8 cellular contexts compared by ENCODE assay signal in genomic region chr11:71787014-71787823, GRCh38. TPM values are rescaled to one million over a fixed set of nuclear protein-coding genes. Genes with fewer than 3 reads are reported as not detected.
A peak's percentile ranks its signal among the peaks of the same experiment; 100 is the strongest.
DNase-seq lines count a peak whose midpoint lies in the region; ATAC-seq, FAIRE-seq and TF ChIP-seq lines count a peak whose summit lies in the region.

No MANE protein-coding gene starts in this region.

- H3K4me3 ChIP-seq in KMS-11 (IDR thresholded peaks at IDR 0.05; ENCODE audit: insufficient read depth, low read depth, low read length) (no peak overlapping the region), fibroblast of mammary gland (ENCODE audit: control insufficient read depth, low read depth, low read length) (peak overlapping the region; percentile 55)

- DNase-seq in DMS79 (lab: John Stamatoyannopoulos, UW) (peak; percentile 99), RCC 7860 (ENCODE audit: low spot score) (peak; percentile 95), fibroblast of mammary gland (ENCODE audit: low read depth) (peak; percentile 98)
- DNase-seq in activated T-helper 1 cell treated with anti-CD3 and anti-CD28 coated beads, Interleukin-12 subunit alpha, Interleukin-12 subunit beta, Interleukin-2, Interleukin-4 antibody, amounts not matched to agents 30 ng/mL and 10 ng/mL and 1 ng/mL, durations not matched to agents 14 hours and 24 hours and 36 hours (ENCODE audit: low spot score) = peak; percentile 97
- DNase-seq in naive thymus-derived CD8-positive, alpha-beta T cell = peak; percentile 94 to 99 (median 96)
- peak; percentile 99 for DNase-seq in stimulated activated naive B cell treated with anti-CD40 and anti-IgM and Interleukin-4, amounts not matched to agents 10 μg/mL and 1 μg/mL and 100 μg/mL, for 72 hours

- H3K4me1 Mint-ChIP-seq in activated T-helper 1 cell treated with anti-CD3 and anti-CD28 coated beads, Interleukin-12 subunit alpha, Interleukin-12 subunit beta, Interleukin-2, Interleukin-4 antibody, amounts not matched to agents 30 ng/mL and 10 ng/mL and 1 ng/mL, durations not matched to agents 14 hours and 24 hours and 36 hours (ENCODE audit: low read depth) = peaks cover 23% of the 10 kb centered on the region
- H3K4me1 Mint-ChIP-seq in naive thymus-derived CD8-positive, alpha-beta T cell = peaks cover 0 to 19% (median 13%) of the 10 kb centered on the region in 4 donors
- H3K4me1 Mint-ChIP-seq in stimulated activated naive B cell treated with anti-CD40 and anti-IgM and Interleukin-4, amounts not matched to agents 10 μg/mL and 1 μg/mL and 100 μg/mL, for 72 hours = peaks cover 22 to 36% of the 10 kb centered on the region in 2 donors

- peak overlapping the region; percentile 97 for H3K4me3 Mint-ChIP-seq in activated T-helper 1 cell treated with anti-CD3 and anti-CD28 coated beads, Interleukin-12 subunit alpha, Interleukin-12 subunit beta, Interleukin-2, Interleukin-4 antibody, amounts not matched to agents 30 ng/mL and 10 ng/mL and 1 ng/mL, durations not matched to agents 14 hours and 24 hours and 36 hours
- H3K4me3 Mint-ChIP-seq in naive thymus-derived CD8-positive, alpha-beta T cell = peak overlapping the region; percentile 93 to 99 (median 96)
- H3K4me3 Mint-ChIP-seq in stimulated activated naive B cell treated with anti-CD40 and anti-IgM and Interleukin-4, amounts not matched to agents 10 μg/mL and 1 μg/mL and 100 μg/mL, for 72 hours = peak overlapping the region; percentile 86 to 87

- peak overlapping the region; percentile 63 for H3K27ac ChIP-seq in KMS-11

- TF ChIP-seq CTCF in KMS-11 (conservative IDR thresholded peaks at IDR 0.05; ENCODE audit: low read depth, low read length) (no peak), fibroblast of mammary gland (conservative IDR thresholded peaks at IDR 0.05; ENCODE audit: control insufficient read depth, insufficient read depth, low read depth, low read length) (no peak)

- peak overlapping the region; percentile 57 for H3K4me2 ChIP-seq in KMS-11

- no peak for FAIRE-seq in RCC 7860 (lab: Jason Lieb, UNC)

- H3K9me3 Mint-ChIP-seq in activated T-helper 1 cell treated with anti-CD3 and anti-CD28 coated beads, Interleukin-12 subunit alpha, Interleukin-12 subunit beta, Interleukin-2, Interleukin-4 antibody, amounts not matched to agents 30 ng/mL and 10 ng/mL and 1 ng/mL, durations not matched to agents 14 hours and 24 hours and 36 hours = no peaks in the 10 kb centered on the region
- H3K9me3 Mint-ChIP-seq in naive thymus-derived CD8-positive, alpha-beta T cell = no peaks in the 10 kb centered on the region
- H3K9me3 Mint-ChIP-seq in stimulated activated naive B cell treated with anti-CD40 and anti-IgM and Interleukin-4, amounts not matched to agents 10 μg/mL and 1 μg/mL and 100 μg/mL, for 72 hours = no peaks in the 10 kb centered on the region

- POLR2A ChIA-PET in naive thymus-derived CD8-positive, alpha-beta T cell (lab: Charles Lee) = interaction anchor here (0.8 to 1.6 kb wide), 5 partner anchors 26 to 339 kb away, joined by 3 to 4 read pairs (median 3); partner anchors contain the start of genes DHCR7, RNF121 and XNDC1N

- H3K36me3 ChIP-seq in KMS-11 (ENCODE audit: insufficient read depth) = no peaks in the 10 kb centered on the region

- peak overlapping the region; percentile 26; the same call in 1 of the 2 replicates for H2AFZ ChIP-seq in KMS-11 (ENCODE audit: low read depth)

- peak overlapping the region; percentile 81 for H3K9ac ChIP-seq in KMS-11

- no peaks in the 10 kb centered on the region for H3K27me3 Mint-ChIP-seq in activated T-helper 1 cell treated with anti-CD3 and anti-CD28 coated beads, Interleukin-12 subunit alpha, Interleukin-12 subunit beta, Interleukin-2, Interleukin-4 antibody, amounts not matched to agents 30 ng/mL and 10 ng/mL and 1 ng/mL, durations not matched to agents 14 hours and 24 hours and 36 hours (ENCODE audit: insufficient read depth)
- no peaks in the 10 kb centered on the region for H3K27me3 Mint-ChIP-seq in naive thymus-derived CD8-positive, alpha-beta T cell
- no peaks in the 10 kb centered on the region for H3K27me3 Mint-ChIP-seq in stimulated activated naive B cell treated with anti-CD40 and anti-IgM and Interleukin-4, amounts not matched to agents 10 μg/mL and 1 μg/mL and 100 μg/mL, for 72 hours

- peaks cover 21% of the 10 kb centered on the region for H3K4me1 ChIP-seq in KMS-11 (ENCODE audit: low read depth, poor library complexity, severe bottlenecking)

- H3K27me3 ChIP-seq in KMS-11 (ENCODE audit: insufficient read depth, low read depth) = no peaks in the 10 kb centered on the region

- H3K27ac Mint-ChIP-seq in activated T-helper 1 cell treated with anti-CD3 and anti-CD28 coated beads, Interleukin-12 subunit alpha, Interleukin-12 subunit beta, Interleukin-2, Interleukin-4 antibody, amounts not matched to agents 30 ng/mL and 10 ng/mL and 1 ng/mL, durations not matched to agents 14 hours and 24 hours and 36 hours = peak overlapping the region; percentile 97
- peak overlapping the region; percentile 92 to 100 (median 97) for H3K27ac Mint-ChIP-seq in naive thymus-derived CD8-positive, alpha-beta T cell
- H3K27ac Mint-ChIP-seq in stimulated activated naive B cell treated with anti-CD40 and anti-IgM and Interleukin-4, amounts not matched to agents 10 μg/mL and 1 μg/mL and 100 μg/mL, for 72 hours = peak overlapping the region; percentile 94

- peaks cover 2% of the 10 kb centered on the region for H3K36me3 Mint-ChIP-seq in activated T-helper 1 cell treated with anti-CD3 and anti-CD28 coated beads, Interleukin-12 subunit alpha, Interleukin-12 subunit beta, Interleukin-2, Interleukin-4 antibody, amounts not matched to agents 30 ng/mL and 10 ng/mL and 1 ng/mL, durations not matched to agents 14 hours and 24 hours and 36 hours (ENCODE audit: low read depth)
- H3K36me3 Mint-ChIP-seq in naive thymus-derived CD8-positive, alpha-beta T cell = no peaks in the 10 kb centered on the region
- H3K36me3 Mint-ChIP-seq in stimulated activated naive B cell treated with anti-CD40 and anti-IgM and Interleukin-4, amounts not matched to agents 10 μg/mL and 1 μg/mL and 100 μg/mL, for 72 hours = peaks cover 5 to 7% of the 10 kb centered on the region in 2 donors

- no peaks in the 10 kb centered on the region for H4K20me1 ChIP-seq in KMS-11 (ENCODE audit: insufficient read depth)

- H3K79me2 ChIP-seq in KMS-11 (ENCODE audit: insufficient read depth, low read depth) = no peaks in the 10 kb centered on the region

- ATAC-seq in GM21737 (IDR thresholded peaks at IDR 0.05; ENCODE audit: unreplicated experiment) = peak; percentile 97
- ATAC-seq in naive thymus-derived CD8-positive, alpha-beta T cell = peak; percentile 93 to 96
- peak; percentile 96 to 97 for ATAC-seq in stimulated activated naive B cell treated with anti-CD40 and anti-IgM and Interleukin-4, amounts not matched to agents 10 μg/mL and 1 μg/mL and 100 μg/mL, for 72 hours (replicated peaks)

- intact Hi-C loops in activated T-helper 1 cell treated with anti-CD3 and anti-CD28 coated beads, Interleukin-12 subunit alpha, Interleukin-12 subunit beta, Interleukin-2, Interleukin-4 antibody, amounts not matched to agents 30 ng/mL and 10 ng/mL and 1 ng/mL, durations not matched to agents 14 hours and 24 hours and 36 hours (cut with micrococcal nuclease) = loop anchor here (1.0 to 2.0 kb wide), 7 partner anchors 26 to 647 kb away; partner anchors contain the start of genes ANAPC15, CLPB, LRRC51 and NADSYN1

RNA-seq across cellular contexts. Expression of gene DEFB108B, which starts 45.8 kb away (rescaled TPM):
- not detected in 2 replicates for total RNA-seq in activated T-helper 1 cell treated with anti-CD3 and anti-CD28 coated beads, Interleukin-12 subunit alpha, Interleukin-12 subunit beta, Interleukin-2, Interleukin-4 antibody, amounts not matched to agents 30 ng/mL and 10 ng/mL and 1 ng/mL, durations not matched to agents 14 hours and 24 hours and 36 hours
- total RNA-seq in naive thymus-derived CD8-positive, alpha-beta T cell = not detected
- not detected for polyA plus RNA-seq in naive thymus-derived CD8-positive, alpha-beta T cell
